In genomic region chr5:108711898-108712297, GRCh38 we compare ENCODE assay signal across 24 cellular contexts.
"Had no signal": no experiment of that assay in that cellular context is flagged by ENCODE, and none has a peak within 500 bp of the region (broad histone marks: within the 10 kb centered on the region; RNA-seq: fewer than 3 reads in every experiment).

No MANE protein-coding gene starts in this region.

- ATAC-seq: HepG2, Right ventricle myocardium inferior, SK-N-SH treated with all-trans-retinoic acid at 6 μM for 48 hours had no signal

- H3K4me1 ChIP-seq: Peyer's patch, SJCRH30 had no signal

- H3K4me3 ChIP-seq: MG63, PC-9, Peyer's patch, SJCRH30 had no signal

- H3K27ac ChIP-seq: PC-9, Peyer's patch, SJCRH30 had no signal

- H3K4me2 ChIP-seq: PC-9 had no signal

- H3K36me3 ChIP-seq: MG63, Peyer's patch, SJCRH30 had no signal

- H3K9me3 ChIP-seq: MG63, Peyer's patch, SJCRH30 had no signal

- DNase-seq: IMR-90; Karpas-422; KG1; MG63; NCI-H1092; NCI-H1105 treated with DMSO at 0.1 percent for 48 hours; NCI-H1417 treated with DMSO at 0.1 percent for 48 hours; NCI-H146; NCI-H1694 treated with DMSO at 0.1 percent for 48 hours; NCI-H2107; NCI-H2171 treated with DMSO at 0.1 percent for 48 hours; NCI-H345; NCI-H446 treated with DMSO at 0.1 percent for 48 hours; NCI-H510A treated with DMSO at 0.1 percent for 48 hours; NCI-H526 treated with DMSO at 0.1 percent for 48 hours; NCI-H774; NK-92 treated with Interleukin-12 subunit alpha and Interleukin-12 subunit beta, amount 100 ng/mL, for 24 hours; PC-9; Peyer's patch; SHP77 treated with DMSO at 0.1 percent for 48 hours; SJCRH30 had no signal

- H3K27me3 ChIP-seq: Peyer's patch, SJCRH30 had no signal

- FAIRE-seq: HepG2 had no signal
